In the genomic region with DNA sequence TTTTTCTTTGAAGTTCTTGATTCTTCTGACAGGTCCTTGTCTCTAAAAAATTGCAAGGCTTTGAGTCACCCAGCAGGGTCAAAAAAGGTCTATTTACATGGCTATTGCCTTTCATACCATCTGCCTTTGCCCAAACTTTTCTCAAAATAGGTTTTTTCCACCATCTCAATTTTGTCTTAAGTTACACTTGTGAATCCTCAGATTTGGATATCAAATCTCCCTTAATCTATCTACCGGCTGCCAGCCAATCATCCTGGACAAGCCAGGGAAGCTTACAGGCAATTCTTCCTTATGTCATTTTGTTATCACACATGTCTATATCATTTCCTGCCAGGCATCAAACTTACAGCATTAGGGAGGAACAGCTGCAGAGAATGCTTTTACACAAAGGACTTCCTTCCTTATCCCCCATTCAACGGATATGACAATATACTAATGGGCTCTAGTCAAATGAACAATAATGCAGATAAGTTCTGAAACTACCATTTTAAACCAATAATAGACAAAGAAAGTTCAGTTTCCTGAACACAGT, we compare ENCODE assay signal across 8 cellular contexts.
A peak's percentile ranks its signal among the peaks of the same experiment; 100 is the strongest.
DNase-seq lines count a peak whose midpoint lies in the region; ATAC-seq and TF ChIP-seq lines count a peak whose summit lies in the region.

No MANE protein-coding gene starts in this region.

- H3K4me3 Mint-ChIP-seq in T-cell (peak overlapping the region in 2 of 3 donors; percentile 7 to 26), type B pancreatic cell (no peak overlapping the region)

- peaks cover 4 to 10% (median 6%) of the 10 kb centered on the region in 3 donors for H3K9me3 Mint-ChIP-seq in T-cell
- peaks cover 4% of the 10 kb centered on the region for H3K9me3 Mint-ChIP-seq in type B pancreatic cell

- H3K36me3 Mint-ChIP-seq in T-cell = peaks cover 12% of the 10 kb centered on the region
- peaks cover 8% of the 10 kb centered on the region for H3K36me3 Mint-ChIP-seq in type B pancreatic cell

- CTCF ChIA-PET in T-cell (lab: Charles Lee) = interaction anchor here (0.6 to 1.2 kb wide), 2 partner anchors 35 to 39 kb away, joined by 4 read pairs; no protein-coding TSS in a partner anchor

- TF ChIP-seq CTCF in heart left ventricle (IDR thresholded peaks at IDR 0.05) (no peak), type B pancreatic cell (conservative IDR thresholded peaks at IDR 0.05) (no peak), GM13977 (IDR thresholded peaks at IDR 0.05; ENCODE audit: extremely low read depth, insufficient read depth, missing control alignments) (no peak)

- H3K27ac ChIP-seq in heart left ventricle = peak overlapping the region in 11 of 12 donors; percentile 41 to 89 (median 56)

- no peak for TF ChIP-seq POLR2A in heart left ventricle (IDR thresholded peaks at IDR 0.05)

- no peaks in the 10 kb centered on the region for H3K27me3 ChIP-seq in heart left ventricle

- H3K27me3 Mint-ChIP-seq in T-cell (no peaks in the 10 kb centered on the region), type B pancreatic cell (no peaks in the 10 kb centered on the region)

- H3K9me3 ChIP-seq in heart left ventricle = peaks cover 0 to 11% (median 5%) of the 10 kb centered on the region in 12 donors

- peaks cover 0 to 6% (median 0%) of the 10 kb centered on the region in 9 donors for H3K36me3 ChIP-seq in heart left ventricle

- peaks cover 3 to 81% (median 38%) of the 10 kb centered on the region in 12 donors for H3K4me1 ChIP-seq in heart left ventricle

- POLR2A ChIA-PET in T-cell (lab: Charles Lee) = interaction anchor here (0.5 to 0.9 kb wide), 4 partner anchors 13 to 66 kb away, joined by 3 to 7 read pairs (median 3); no protein-coding TSS in a partner anchor

- peak overlapping the region; percentile 73 to 82 for H3K27ac Mint-ChIP-seq in T-cell
- H3K27ac Mint-ChIP-seq in type B pancreatic cell = peak overlapping the region; percentile 10

- WGBS in heart left ventricle, 4 donors = 10 to 16% (median 13%) methylated on average over 2 of the region's 2 CpGs

- H3K4me3 ChIP-seq in heart left ventricle = peak overlapping the region in 1 of 12 donors; percentile 18

- ATAC-seq in heart left ventricle = peak in 3 of 4 donors; percentile 26 to 78 (median 59)
- no peak for ATAC-seq in Right ventricle myocardium superior (ENCODE audit: poor library complexity)
- ATAC-seq in T-cell (replicated peaks in 1 of 4) = peak; percentile 61 to 72 (median 67)
- ATAC-seq in left ventricle myocardium superior = peak; percentile 8
- no peak for ATAC-seq in HG03469 (IDR thresholded peaks at IDR 0.05; ENCODE audit: unreplicated experiment)

- peaks cover 73 to 82% (median 82%) of the 10 kb centered on the region in 3 donors for H3K4me1 Mint-ChIP-seq in T-cell
- H3K4me1 Mint-ChIP-seq in type B pancreatic cell (ENCODE audit: unreplicated experiment) = peaks cover 27% of the 10 kb centered on the region

- intact Hi-C loops in heart left ventricle (cut with DNase I) (loop anchor here in 1 of 10 donors (5.0 kb wide), 1 partner anchor 44 kb away; no protein-coding TSS in a partner anchor), Right ventricle myocardium superior (cut with DNase I) (no loop called here), left ventricle myocardium superior (cut with micrococcal nuclease) (no loop called here)

- DNase-seq in heart left ventricle (no peak), Right ventricle myocardium superior (no peak), T-cell (peak in 10 of 34 experiments; percentile 13 to 32 (median 22)), left ventricle myocardium superior (no peak), type B pancreatic cell (ENCODE audit: extremely low spot score, unreplicated experiment) (no peak), GM13977 (ENCODE audit: low spot score) (no peak), NCI-H2107 (lab: John Stamatoyannopoulos, UW) (no peak)

- in situ Hi-C loops in GM13977 (cut with MboI; ENCODE audit: low pct_unique_long_range_greater_than_20kb, low sequenced_read_pairs, unreplicated experiment) = no loop called here

Comparison
In these comparisons a context has a peak if more than half of its experiments do, and no peak if none do; other contexts are left out.
1. ATAC-seq: peak in heart left ventricle (3 of 4), T-cell (4 of 4) and left ventricle myocardium superior (single experiment); none in Right ventricle myocardium superior (single experiment) and HG03469 (single experiment).